8 cellular contexts compared by ENCODE assay signal in genomic region chr18:23134780-23135678, GRCh38. TPM values are rescaled to one million over a fixed set of nuclear protein-coding genes. Genes with fewer than 3 reads are reported as not detected.
DNase-seq lines count a peak whose midpoint lies in the region; FAIRE-seq and TF ChIP-seq lines count a peak whose summit lies in the region.

A gene with protein sequence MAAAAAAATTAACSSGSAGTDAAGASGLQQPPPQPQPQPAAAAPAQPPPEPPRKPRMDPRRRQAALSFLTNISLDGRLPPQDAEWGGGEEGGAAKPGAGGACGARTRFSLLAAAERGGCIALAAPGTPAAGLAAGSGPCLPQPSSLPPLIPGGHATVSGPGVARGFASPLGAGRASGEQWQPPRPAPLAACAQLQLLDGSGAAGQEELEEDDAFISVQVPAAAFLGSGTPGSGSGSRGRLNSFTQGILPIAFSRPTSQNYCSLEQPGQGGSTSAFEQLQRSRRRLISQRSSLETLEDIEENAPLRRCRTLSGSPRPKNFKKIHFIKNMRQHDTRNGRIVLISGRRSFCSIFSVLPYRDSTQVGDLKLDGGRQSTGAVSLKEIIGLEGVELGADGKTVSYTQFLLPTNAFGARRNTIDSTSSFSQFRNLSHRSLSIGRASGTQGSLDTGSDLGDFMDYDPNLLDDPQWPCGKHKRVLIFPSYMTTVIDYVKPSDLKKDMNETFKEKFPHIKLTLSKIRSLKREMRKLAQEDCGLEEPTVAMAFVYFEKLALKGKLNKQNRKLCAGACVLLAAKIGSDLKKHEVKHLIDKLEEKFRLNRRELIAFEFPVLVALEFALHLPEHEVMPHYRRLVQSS (plus strand): TSS chr18:23135485. CDS start chr18:23135763, 278 bp downstream.

- no peak for TF ChIP-seq RAD21 in SK-N-SH (IDR thresholded peaks at IDR 0.05; ENCODE audit: low read length)

- peaks cover 5 to 39% of the 10 kb centered on the region in 2 experiments; a peak in 2 of 4 replicates for H3K4me1 ChIP-seq in SK-N-SH (ENCODE audit: control insufficient read depth in 1 of 2, insufficient read depth in 2 of 2, low read depth in 1 of 2, low read length in 1 of 2)

- H3K27ac ChIP-seq in SK-N-SH (ENCODE audit: low read depth in 2 of 2, low read length in 1 of 2) (peak within 1 kb of the TSS in 1 of 2 experiments; percentile 66; a peak in 2 of 4 replicates), skin epidermis (peak within 1 kb of the TSS in 20 of 21 experiments; percentile 5 to 91 (median 74))

- TF ChIP-seq POLR2A in GM18526 (IDR thresholded peaks at IDR 0.05; ENCODE audit: extremely low read depth, insufficient read length): peak; percentile 40

- DNase-seq in Ammon's horn (ENCODE audit: low spot score) (peak; percentile 59), HPDE6-E6E7 (ENCODE audit: extremely low spot score) (peak; percentile 17), SK-N-SH (peak; percentile 85), bronchial epithelial cell (ENCODE audit: low read depth) (no peak), islet precursor cell (peak; percentile 83), urothelium cell line (ENCODE audit: low spot score) (no peak)

- CTCF ChIA-PET in SK-N-SH (lab: Yijun Ruan, JAX): interaction anchor here (0.6 to 12.0 kb wide), 7 partner anchors 24 to 243 kb away, joined by 3 to 149 read pairs (median 3); no protein-coding TSS in a partner anchor

- peak within 1 kb of the TSS; percentile 71 for H3K9ac ChIP-seq in SK-N-SH

- no peaks in the 10 kb centered on the region for H3K9me3 ChIP-seq in SK-N-SH

- H3F3A ChIP-seq in SK-N-SH (replicated peaks; ENCODE audit: insufficient read depth): peaks cover 5% of the 10 kb centered on the region

- H3K27me3 ChIP-seq in SK-N-SH (ENCODE audit: insufficient read depth) (no peaks in the 10 kb centered on the region), bronchial epithelial cell (ENCODE audit: control insufficient read depth, insufficient read depth, low read length) (peaks cover 16% of the 10 kb centered on the region)

- FAIRE-seq in bronchial epithelial cell (lab: Jason Lieb, UNC) (no peak), urothelium cell line (lab: Jason Lieb, UNC) (no peak)

- 0 out of 2 replicates have a peak, but pooled peaks cover 5% of the 10 kb centered on the region for H4K20me1 ChIP-seq in SK-N-SH (ENCODE audit: insufficient read depth)

- H2AFZ ChIP-seq in SK-N-SH (ENCODE audit: low read depth): peak within 1 kb of the TSS; percentile 84

- no peak for TF ChIP-seq EP300 in SK-N-SH (IDR thresholded peaks at IDR 0.05; ENCODE audit: borderline replicate concordance in 1 of 2, low read depth in 1 of 2, low read length in 1 of 2)

- H3K4me3 ChIP-seq in SK-N-SH (ENCODE audit: low read depth in 2 of 2, low read length in 1 of 2) (peak within 1 kb of the TSS; percentile 53 to 64), bronchial epithelial cell (ENCODE audit: low read depth, low read length) (peak within 1 kb of the TSS; percentile 39), skin epidermis (peak within 1 kb of the TSS; percentile 39 to 69 (median 54))

- peak within 1 kb of the TSS; percentile 90 for H3K4me2 ChIP-seq in SK-N-SH

- no peaks in the 10 kb centered on the region for H3K9me2 ChIP-seq in SK-N-SH

- H3K36me3 ChIP-seq in SK-N-SH (replicated peaks in 1 of 2; ENCODE audit: control insufficient read depth in 1 of 2, insufficient read depth in 2 of 2, low read length in 1 of 2) (no peaks in the 10 kb centered on the region), bronchial epithelial cell (ENCODE audit: control insufficient read depth, insufficient read depth, low read length) (no peaks in the 10 kb centered on the region)

- 35% methylated on average over 21 of the region's 89 CpGs for WGBS in SK-N-SH (ENCODE audit: low lambda C conversion rate)

- POLR2A ChIA-PET in SK-N-SH (lab: Yijun Ruan, JAX): interaction anchor here (0.6 to 2.1 kb wide), 3 partner anchors 60 to 114 kb away, joined by 3 to 5 read pairs (median 4); no protein-coding TSS in a partner anchor

- peaks cover 41% of the 10 kb centered on the region for H3K79me2 ChIP-seq in SK-N-SH (ENCODE audit: insufficient read depth)

- TF ChIP-seq CTCF in SK-N-SH (IDR thresholded peaks at IDR 0.05): no peak
- no peak for TF ChIP-seq CTCF in bronchial epithelial cell (IDR thresholded peaks at IDR 0.05; ENCODE audit: insufficient read depth, low read length, severe bottlenecking)

TF ChIP-seq in SK-N-SH, 30 proteins besides CTCF, POLR2A, EP300 and RAD21 (continues in another document):
- TF ChIP-seq GABPA (IDR thresholded peaks at IDR 0.05; ENCODE audit: low read depth) (no peak), RCOR1 (IDR thresholded peaks at IDR 0.05; ENCODE audit: low read length) (0 out of 2 replicates have a peak, but pooled peaks have one; percentile 9), CHD2 (IDR thresholded peaks at IDR 0.05; ENCODE audit: low read length, partially characterized antibody) (no peak), FOXM1 (IDR thresholded peaks at IDR 0.05; ENCODE audit: low read depth) (no peak), TCF12 (IDR thresholded peaks at IDR 0.05) (no peak), MAX (IDR thresholded peaks at IDR 0.05; ENCODE audit: low read depth) (peak; percentile 62; the same call in 1 of the 2 replicates), RFX5 (IDR thresholded peaks at IDR 0.05; ENCODE audit: low read length) (no peak), MEF2A (IDR thresholded peaks at IDR 0.05; ENCODE audit: borderline replicate concordance, low read depth) (no peak), SIN3A (IDR thresholded peaks at IDR 0.05; ENCODE audit: borderline replicate concordance, low read depth, low read length) (no peak), MXI1 (IDR thresholded peaks at IDR 0.05; ENCODE audit: low read depth, low read length) (peak; percentile 74), REST (IDR thresholded peaks at IDR 0.05; ENCODE audit: low read depth, low read length) (no peak), TEAD4 (IDR thresholded peaks at IDR 0.05; ENCODE audit: borderline replicate concordance, insufficient read depth) (no peak)
- TF ChIP-seq, protein P1, sequence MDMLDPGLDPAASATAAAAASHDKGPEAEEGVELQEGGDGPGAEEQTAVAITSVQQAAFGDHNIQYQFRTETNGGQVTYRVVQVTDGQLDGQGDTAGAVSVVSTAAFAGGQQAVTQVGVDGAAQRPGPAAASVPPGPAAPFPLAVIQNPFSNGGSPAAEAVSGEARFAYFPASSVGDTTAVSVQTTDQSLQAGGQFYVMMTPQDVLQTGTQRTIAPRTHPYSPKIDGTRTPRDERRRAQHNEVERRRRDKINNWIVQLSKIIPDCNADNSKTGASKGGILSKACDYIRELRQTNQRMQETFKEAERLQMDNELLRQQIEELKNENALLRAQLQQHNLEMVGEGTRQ (IDR thresholded peaks at IDR 0.05; ENCODE audit: borderline replicate concordance, low read depth, low read length): no peak
- TF ChIP-seq, protein P2, sequence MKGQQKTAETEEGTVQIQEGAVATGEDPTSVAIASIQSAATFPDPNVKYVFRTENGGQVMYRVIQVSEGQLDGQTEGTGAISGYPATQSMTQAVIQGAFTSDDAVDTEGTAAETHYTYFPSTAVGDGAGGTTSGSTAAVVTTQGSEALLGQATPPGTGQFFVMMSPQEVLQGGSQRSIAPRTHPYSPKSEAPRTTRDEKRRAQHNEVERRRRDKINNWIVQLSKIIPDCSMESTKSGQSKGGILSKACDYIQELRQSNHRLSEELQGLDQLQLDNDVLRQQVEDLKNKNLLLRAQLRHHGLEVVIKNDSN (IDR thresholded peaks at IDR 0.05; ENCODE audit: borderline replicate concordance, low read depth): peak; percentile 42; the same call in 1 of the 2 replicates

RNA-seq across cellular contexts. Expression of the gene that starts here (rescaled TPM):
- 1.8 and 2.2 TPM in 2 replicates for polyA plus RNA-seq in SK-N-SH (2012; rRNA removed)
- polyA plus RNA-seq in SK-N-SH (2012; cell fraction: cytosol; rRNA removed): 1.9 and 2.4 TPM in 2 replicates
- polyA plus RNA-seq in SK-N-SH (2012; cell fraction: nucleus; rRNA removed): 3.0 and 3.1 TPM in 2 replicates
- 0.13 and 0.26 TPM in 2 replicates for total RNA-seq in bronchial epithelial cell

Comparison
In these comparisons a context has a peak if more than half of its experiments do, and no peak if none do; other contexts are left out.
1. DNase-seq: peak in Ammon's horn (single experiment), HPDE6-E6E7 (single experiment), SK-N-SH (single experiment) and islet precursor cell (single experiment); none in bronchial epithelial cell (single experiment) and urothelium cell line (single experiment).
2. Peak in every context shown above with its lines, with median percentiles within 50 percentile points of each other: H3K4me3 ChIP-seq.